Comparison of ENCODE assay signal across 1 cellular context in genomic region chr13:40608308-40608707, GRCh38.
TF ChIP-seq lines count a peak whose summit lies in the region.

No MANE protein-coding gene starts in this region.

TF ChIP-seq in WTC11, 78 proteins besides CTCF, POLR2A, EP300 and RAD21 (continued from another document):
- no peak for TF ChIP-seq PRDM15 (CRISPR knock-in tag; IDR thresholded peaks at IDR 0.05)
- no peak for TF ChIP-seq FOXP1 (CRISPR knock-in tag; IDR thresholded peaks at IDR 0.05; ENCODE audit: borderline replicate concordance)
